ENCODE assay signal across 15 cellular contexts in the genomic region with DNA sequence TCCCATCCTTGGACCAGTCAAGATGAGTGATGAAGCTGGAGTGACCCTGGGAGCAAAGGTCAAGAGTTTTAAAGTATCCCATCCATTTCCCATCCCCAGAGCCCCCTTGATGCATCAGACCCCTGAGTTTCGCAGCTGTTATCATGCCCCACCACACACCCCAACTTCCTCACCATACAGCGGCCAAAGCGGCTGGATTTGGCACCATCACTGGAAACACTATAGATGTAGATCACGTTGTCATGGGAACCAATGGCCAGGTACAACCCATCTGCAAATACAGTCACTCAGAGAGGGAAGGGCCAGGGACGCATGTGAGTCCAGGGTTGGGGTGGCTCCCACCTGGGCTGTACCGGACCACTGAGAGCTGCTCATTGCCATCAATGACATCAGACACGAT. TPM values are rescaled to one million over a fixed set of nuclear protein-coding genes. Genes with fewer than 3 reads are reported as not detected.
DNase-seq lines count a peak whose midpoint lies in the region; ATAC-seq and TF ChIP-seq lines count a peak whose summit lies in the region.
"Had no signal": no experiment of that assay in that cellular context is flagged by ENCODE, and none has a peak within 500 bp of the region (broad histone marks: within the 10 kb centered on the region; RNA-seq: fewer than 3 reads in every experiment).

No MANE protein-coding gene starts in this region.

- no peaks in the 10 kb centered on the region for H3K27me3 Mint-ChIP-seq in activated naive CD8-positive, alpha-beta T cell
- H3K27me3 Mint-ChIP-seq in activated naive CD8-positive, alpha-beta T cell treated with anti-CD3 and anti-CD28 coated beads for 36 hours = no peaks in the 10 kb centered on the region
- H3K27me3 Mint-ChIP-seq in T-cell = no peaks in the 10 kb centered on the region

- no peaks in the 10 kb centered on the region for H3K9me3 ChIP-seq in iPS-18a (ENCODE audit: control insufficient read depth, low read depth, low read length)
- no peaks in the 10 kb centered on the region for H3K9me3 ChIP-seq in tibial nerve
- H3K9me3 ChIP-seq: Peyer's patch had no signal

- no peak for TF ChIP-seq CTCF in tibial nerve (IDR thresholded peaks at IDR 0.05)

- peaks cover 16% of the 10 kb centered on the region for H3K27me3 ChIP-seq in iPS-18a (ENCODE audit: control insufficient read depth, insufficient read depth, low read length)
- H3K27me3 ChIP-seq in tibial nerve = no peaks in the 10 kb centered on the region
- H3K27me3 ChIP-seq: Peyer's patch had no signal

- H3K4me3 Mint-ChIP-seq in activated naive CD8-positive, alpha-beta T cell = peak overlapping the region; percentile 66
- H3K4me3 Mint-ChIP-seq in activated naive CD8-positive, alpha-beta T cell treated with anti-CD3 and anti-CD28 coated beads for 36 hours = no peak overlapping the region
- H3K4me3 Mint-ChIP-seq in T-cell = peak overlapping the region; percentile 59 to 71 (median 71)

- no peak for TF ChIP-seq POLR2A in tibial nerve (IDR thresholded peaks at IDR 0.05)

- peaks cover 22% of the 10 kb centered on the region for H3K36me3 Mint-ChIP-seq in activated naive CD8-positive, alpha-beta T cell
- H3K36me3 Mint-ChIP-seq in activated naive CD8-positive, alpha-beta T cell treated with anti-CD3 and anti-CD28 coated beads for 36 hours = peaks cover 55% of the 10 kb centered on the region
- peaks cover 41% of the 10 kb centered on the region for H3K36me3 Mint-ChIP-seq in T-cell

- 93 to 95% methylated on average over 7 of the region's 7 CpGs for WGBS in tibial nerve, 2 donors

- no peaks in the 10 kb centered on the region for H3K9me3 Mint-ChIP-seq in activated naive CD8-positive, alpha-beta T cell (ENCODE audit: low read depth)
- peaks cover 1% of the 10 kb centered on the region for H3K9me3 Mint-ChIP-seq in activated naive CD8-positive, alpha-beta T cell treated with anti-CD3 and anti-CD28 coated beads for 36 hours
- H3K9me3 Mint-ChIP-seq in T-cell = no peaks in the 10 kb centered on the region

- H3K27ac ChIP-seq in iPS-18a (ENCODE audit: low read length) = no peak overlapping the region
- H3K27ac ChIP-seq in tibial nerve = peak overlapping the region; percentile 79 to 99 (median 98)
- H3K27ac ChIP-seq: epithelial cell of prostate had no signal

- H3K9ac ChIP-seq in iPS-18a (ENCODE audit: low read length) = no peak overlapping the region

- TF ChIP-seq EP300 in tibial nerve (IDR thresholded peaks at IDR 0.05) = no peak

- ATAC-seq in T-cell (replicated peaks in 1 of 4) = no peak
- ATAC-seq in GM21723 (IDR thresholded peaks at IDR 0.05; ENCODE audit: unreplicated experiment) = no peak

- peak overlapping the region; percentile 41 for H3K27ac Mint-ChIP-seq in activated naive CD8-positive, alpha-beta T cell
- no peak overlapping the region for H3K27ac Mint-ChIP-seq in activated naive CD8-positive, alpha-beta T cell treated with anti-CD3 and anti-CD28 coated beads for 36 hours
- peak overlapping the region; percentile 74 to 82 for H3K27ac Mint-ChIP-seq in T-cell

- POLR2A ChIA-PET in T-cell (lab: Charles Lee) = interaction anchor here in 1 of 2 donors (0.5 to 1.0 kb wide), 3 partner anchors 12 to 71 kb away, joined by 3 to 4 read pairs (median 4); no protein-coding TSS in a partner anchor

- H3K4me3 ChIP-seq in iPS-18a (ENCODE audit: low read length) (peak overlapping the region; percentile 92), tibial nerve (no peak overlapping the region)

- H3K4me1 Mint-ChIP-seq in activated naive CD8-positive, alpha-beta T cell (ENCODE audit: low read depth) = peaks cover 51% of the 10 kb centered on the region
- peaks cover 43% of the 10 kb centered on the region for H3K4me1 Mint-ChIP-seq in activated naive CD8-positive, alpha-beta T cell treated with anti-CD3 and anti-CD28 coated beads for 36 hours
- peaks cover 47 to 55% (median 49%) of the 10 kb centered on the region in 3 donors for H3K4me1 Mint-ChIP-seq in T-cell

- no peak for DNase-seq in activated naive CD8-positive, alpha-beta T cell treated with anti-CD3 and anti-CD28 coated beads for 36 hours
- DNase-seq in T-cell (no peak), tibial nerve (ENCODE audit: low spot score in 2 of 2) (no peak), NCI-H146 treated with DMSO at 0.1 percent for 48 hours (lab: John Stamatoyannopoulos, UW; ENCODE audit: unreplicated experiment) (no peak), DMS153 (lab: John Stamatoyannopoulos, UW) (no peak)
- DNase-seq: activated CD8-positive, alpha-beta memory T cell treated with anti-CD3 and anti-CD28 coated beads for 24 hours; kidney glomerular epithelial cell; NCI-H1092; Peyer's patch; stimulated activated CD4-positive, alpha-beta T cell treated with anti-CD3 and anti-CD28 coated beads, Interleukin-2, amount 100 ng/mL, for 24 hours; stimulated activated CD8-positive, alpha-beta memory T cell treated with anti-CD3 and anti-CD28 coated beads, Interleukin-4, amount 100 ng/mL, for 48 hours had no signal

- H3K4me1 ChIP-seq in iPS-18a (ENCODE audit: control insufficient read depth, low read depth, low read length) = peaks cover 26% of the 10 kb centered on the region
- H3K4me1 ChIP-seq in tibial nerve = peaks cover 0 to 55% (median 22%) of the 10 kb centered on the region in 4 donors

- CTCF ChIA-PET in T-cell (lab: Charles Lee) = no interaction called here

- H3K36me3 ChIP-seq in iPS-18a (ENCODE audit: control insufficient read depth, low read depth, low read length) = peaks cover 5% of the 10 kb centered on the region
- peaks cover 0 to 50% (median 0%) of the 10 kb centered on the region in 3 donors for H3K36me3 ChIP-seq in tibial nerve

RNA-seq across cellular contexts. Expression of a gene that starts 2.1 kb away (rescaled TPM):
- 100 to 1,000 TPM; 196 to 200 TPM for total RNA-seq in activated naive CD8-positive, alpha-beta T cell treated with anti-CD3 and anti-CD28 coated beads for 36 hours
- total RNA-seq in T-cell (100 to 1,000 TPM; 151 to 185 (median 184) TPM), tibial nerve (10 to 100 TPM; 79.5 to 95.3 (median 88.8) TPM)

RNA-seq across cellular contexts. Expression of a gene that starts 8.8 kb away (rescaled TPM):
- 100 to 1,000 TPM; 112 to 121 TPM for total RNA-seq in activated naive CD8-positive, alpha-beta T cell treated with anti-CD3 and anti-CD28 coated beads for 36 hours
- total RNA-seq in T-cell (100 to 1,000 TPM; 160 to 372 (median 328) TPM), tibial nerve (100 to 1,000 TPM in 2 of 4 donors, 10 to 100 TPM in 2; 64.9 to 138 (median 93.9) TPM)

RNA-seq across cellular contexts. Expression of a gene that starts 9.3 kb away (rescaled TPM):
- 1 to 10 TPM; 2.0 to 2.8 TPM for total RNA-seq in activated naive CD8-positive, alpha-beta T cell treated with anti-CD3 and anti-CD28 coated beads for 36 hours
- total RNA-seq in T-cell (1 to 10 TPM; 1.6 to 4.5 (median 3.5) TPM), tibial nerve (10 to 100 TPM in 3 of 4 donors, 1 to 10 TPM in 1; 9.3 to 13.8 (median 11.2) TPM)

RNA-seq across cellular contexts. Expression of a gene that starts 12.4 kb away (rescaled TPM):
- 10 to 100 TPM; 29.1 to 32.2 TPM for total RNA-seq in activated naive CD8-positive, alpha-beta T cell treated with anti-CD3 and anti-CD28 coated beads for 36 hours
- total RNA-seq in T-cell (10 to 100 TPM; 35.2 to 56.0 (median 42.9) TPM), tibial nerve (10 to 100 TPM in 3 of 4 donors, 1 to 10 TPM in 1; 8.3 to 18.8 (median 14.2) TPM)

RNA-seq across cellular contexts. Expression of a gene that starts 18.0 kb away (rescaled TPM):
- 10 to 100 TPM; 63.0 to 68.7 TPM for total RNA-seq in activated naive CD8-positive, alpha-beta T cell treated with anti-CD3 and anti-CD28 coated beads for 36 hours
- 10 to 100 TPM; 59.0 to 94.5 (median 90.5) TPM for total RNA-seq in T-cell
- 10 to 100 TPM; 35.4 to 60.3 (median 50.7) TPM for total RNA-seq in tibial nerve
